ENCODE assay signal across 29 cellular contexts in the genomic region with DNA sequence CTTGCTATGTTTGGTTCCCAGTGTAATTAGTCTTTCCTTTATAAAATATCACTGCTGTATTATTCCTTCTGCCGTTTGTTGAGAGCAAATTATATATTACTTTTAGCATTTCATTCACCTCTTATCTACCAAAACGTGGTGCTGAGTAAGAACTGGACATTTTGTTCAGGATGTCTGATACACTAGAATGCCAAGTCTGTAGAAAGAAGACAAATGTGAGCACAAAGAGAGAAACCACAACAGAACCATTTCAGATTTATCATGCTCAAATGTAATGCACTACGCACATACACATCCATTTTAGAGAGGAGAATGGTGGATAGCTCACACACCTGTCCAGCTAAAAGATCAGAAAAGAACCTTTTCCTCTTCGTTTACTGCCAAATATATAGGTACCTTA.
"Had no signal": no experiment of that assay in that cellular context is flagged by ENCODE, and none has a peak within 500 bp of the region (broad histone marks: within the 10 kb centered on the region; RNA-seq: fewer than 3 reads in every experiment).

No MANE protein-coding gene starts in this region.

- H3K4me3 Mint-ChIP-seq: natural killer cell treated with Interleukin-12 subunit alpha and Interleukin-12 subunit beta and Interleukin-15 and Interleukin-18, amount 100 ng/mL, for 72 hours; nephron progenitor cell; neural crest cell; stimulated activated effector memory CD8-positive, alpha-beta T cell treated with anti-CD3 and anti-CD28 coated beads, Interleukin-12 subunit alpha, Interleukin-12 subunit beta, amount 100 ng/mL, for 72 hours; stimulated activated naive B cell treated with anti-CD40 and anti-IgM and Interleukin-4, amounts not matched to agents 10 μg/mL and 1 μg/mL and 100 μg/mL, for 72 hours; stimulated activated naive CD8-positive, alpha-beta T cell treated with anti-CD3 and anti-CD28 coated beads, Interleukin-15, Interleukin-2, amounts not matched to agents 100 ng/mL and 50 ng/mL, for 24 hours had no signal

- H3K27me3 ChIP-seq: neutrophil, pancreas, right lobe of liver, sigmoid colon, stomach, thyroid gland, tibial nerve, upper lobe of left lung, vagina had no signal

- H3K36me3 ChIP-seq: neutrophil, pancreas, right lobe of liver, sigmoid colon, stomach, thoracic aorta, thyroid gland, tibial nerve, upper lobe of left lung, vagina had no signal

- FAIRE-seq: pancreas, small intestine, urothelium cell line had no signal

- H3K36me3 Mint-ChIP-seq: natural killer cell treated with Interleukin-12 subunit alpha and Interleukin-12 subunit beta and Interleukin-15 and Interleukin-18, amount 100 ng/mL, for 72 hours; stimulated activated effector memory CD8-positive, alpha-beta T cell treated with anti-CD3 and anti-CD28 coated beads, Interleukin-12 subunit alpha, Interleukin-12 subunit beta, amount 100 ng/mL, for 72 hours; stimulated activated naive B cell treated with anti-CD40 and anti-IgM and Interleukin-4, amounts not matched to agents 10 μg/mL and 1 μg/mL and 100 μg/mL, for 72 hours had no signal

- ATAC-seq: natural killer cell treated with Interleukin-12 subunit alpha and Interleukin-12 subunit beta and Interleukin-15 and Interleukin-18, amount 100 ng/mL, for 72 hours; psoas muscle; right cardiac atrium; stimulated activated effector memory CD8-positive, alpha-beta T cell treated with anti-CD3 and anti-CD28 coated beads, Interleukin-12 subunit alpha, Interleukin-12 subunit beta, amount 100 ng/mL, for 72 hours; stimulated activated naive B cell treated with anti-CD40 and anti-IgM and Interleukin-4, amounts not matched to agents 10 μg/mL and 1 μg/mL and 100 μg/mL, for 72 hours had no signal

- H3K4me1 Mint-ChIP-seq: stimulated activated effector memory CD8-positive, alpha-beta T cell treated with anti-CD3 and anti-CD28 coated beads, Interleukin-12 subunit alpha, Interleukin-12 subunit beta, amount 100 ng/mL, for 72 hours; stimulated activated naive B cell treated with anti-CD40 and anti-IgM and Interleukin-4, amounts not matched to agents 10 μg/mL and 1 μg/mL and 100 μg/mL, for 72 hours had no signal

- H3K9me3 ChIP-seq: neutrophil, pancreas, psoas muscle, right lobe of liver, sigmoid colon, stomach, thoracic aorta, thyroid gland, tibial nerve, upper lobe of left lung, vagina had no signal

- H3K27ac Mint-ChIP-seq: natural killer cell treated with Interleukin-12 subunit alpha and Interleukin-12 subunit beta and Interleukin-15 and Interleukin-18, amount 100 ng/mL, for 72 hours; nephron progenitor cell; progenitor cell of endocrine pancreas; stimulated activated effector memory CD8-positive, alpha-beta T cell treated with anti-CD3 and anti-CD28 coated beads, Interleukin-12 subunit alpha, Interleukin-12 subunit beta, amount 100 ng/mL, for 72 hours; stimulated activated naive B cell treated with anti-CD40 and anti-IgM and Interleukin-4, amounts not matched to agents 10 μg/mL and 1 μg/mL and 100 μg/mL, for 72 hours; stimulated activated naive CD8-positive, alpha-beta T cell treated with anti-CD3 and anti-CD28 coated beads, Interleukin-15, Interleukin-2, amounts not matched to agents 100 ng/mL and 50 ng/mL, for 24 hours had no signal

- H3K4me1 ChIP-seq: psoas muscle, right lobe of liver, sigmoid colon, thyroid gland, tibial nerve, upper lobe of left lung, vagina had no signal

- H3K4me3 ChIP-seq: pancreas, psoas muscle, right lobe of liver, sigmoid colon, stomach, thoracic aorta, thyroid gland, tibial nerve, upper lobe of left lung, vagina had no signal

- DNase-seq: nephron progenitor cell; nucleus accumbens; pancreas; posterior cingulate gyrus; psoas muscle; right cardiac atrium; right lobe of liver; sigmoid colon; small intestine; stimulated activated CD4-positive, alpha-beta T cell treated with anti-CD3 and anti-CD28 coated beads, Interleukin-15, amount 100 ng/mL, for 24 hours; stimulated activated CD4-positive, alpha-beta T cell treated with anti-CD3 and anti-CD28 coated beads, Interleukin-2, amount 100 ng/mL, for 24 hours; stimulated activated CD4-positive, alpha-beta T cell treated with anti-CD3 and anti-CD28 coated beads, Interleukin-2, amount 100 ng/mL, for 48 hours; stimulated activated CD4-positive, alpha-beta T cell treated with anti-CD3 and anti-CD28 coated beads, Interleukin-4, amount 100 ng/mL, for 24 hours; stimulated activated naive B cell treated with anti-CD40 and anti-IgM and Interleukin-4, amounts not matched to agents 10 μg/mL and 1 μg/mL and 100 μg/mL, for 72 hours; stimulated activated naive CD4-positive, alpha-beta T cell treated with Interleukin-2 at 50 U/mL for 16 hours; stomach; thyroid gland; trophoblast cell; upper lobe of left lung had no signal

- H3K27ac ChIP-seq: neutrophil, pancreas, psoas muscle, right lobe of liver, sigmoid colon, stomach, thoracic aorta, thyroid gland, tibial nerve, upper lobe of left lung, vagina had no signal

- H3K9me3 Mint-ChIP-seq: natural killer cell treated with Interleukin-12 subunit alpha and Interleukin-12 subunit beta and Interleukin-15 and Interleukin-18, amount 100 ng/mL, for 72 hours; nephron progenitor cell; stimulated activated effector memory CD8-positive, alpha-beta T cell treated with anti-CD3 and anti-CD28 coated beads, Interleukin-12 subunit alpha, Interleukin-12 subunit beta, amount 100 ng/mL, for 72 hours; stimulated activated naive CD8-positive, alpha-beta T cell treated with anti-CD3 and anti-CD28 coated beads, Interleukin-15, Interleukin-2, amounts not matched to agents 100 ng/mL and 50 ng/mL, for 24 hours had no signal
